In the genomic region with DNA sequence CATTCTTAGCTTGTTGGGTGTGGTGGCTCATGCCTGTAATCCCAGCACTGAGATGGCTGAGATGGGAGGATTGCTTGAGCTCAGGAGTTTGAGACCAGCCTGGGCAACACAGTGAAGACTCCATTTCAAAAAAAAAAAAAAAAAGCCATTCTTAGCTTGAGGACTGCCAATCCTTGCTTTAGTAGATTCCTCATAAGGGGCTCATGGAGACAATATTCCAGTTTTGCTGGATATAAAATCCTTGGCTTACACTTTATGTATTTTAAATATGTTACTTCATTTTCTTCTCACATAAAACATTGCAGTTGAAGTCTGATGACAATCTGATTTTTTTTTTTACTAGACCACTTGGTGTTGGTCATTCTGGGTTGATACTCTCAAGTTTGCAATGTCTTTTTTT, we compare ENCODE assay signal across 23 cellular contexts. TPM values are rescaled to one million over a fixed set of nuclear protein-coding genes. Genes with fewer than 3 reads are reported as not detected.
DNase-seq lines count a peak whose midpoint lies in the region; ATAC-seq and TF ChIP-seq lines count a peak whose summit lies in the region.
"Had no signal": no experiment of that assay in that cellular context is flagged by ENCODE, and none has a peak within 500 bp of the region (broad histone marks: within the 10 kb centered on the region; RNA-seq: fewer than 3 reads in every experiment).

No MANE protein-coding gene starts in this region.

- POLR2A ChIA-PET in HEK293 (lab: Yijun Ruan, JAX) (no interaction called here), MCF 10A (lab: Yijun Ruan, JAX) (interaction anchor here (1.6 kb wide), 1 partner anchor 45 kb away, joined by 5 read pairs; no protein-coding TSS in a partner anchor)
- POLR2A ChIA-PET in naive thymus-derived CD4-positive, alpha-beta T cell (lab: Charles Lee), result no interaction called here

- H3K4me3 ChIP-seq in cardiac muscle cell (no peak overlapping the region), HEK293 (ENCODE audit: low read depth, low read length) (no peak overlapping the region)
- H3K4me3 ChIP-seq in naive thymus-derived CD4-positive, alpha-beta T cell (ENCODE audit: low read length), result no peak overlapping the region
- H3K4me3 ChIP-seq: A549; BLaER1 treated with 17β-estradiol and CSF1 and Interleukin-3, amounts not matched to agents 10 nM and 100 nM; HAP-1 had no signal

- peak overlapping the region; percentile 55 for H3K27ac ChIP-seq in cardiac muscle cell
- H3K27ac ChIP-seq in HEK293 (ENCODE audit: extremely low read depth, low read depth, low read length), result no peak overlapping the region
- H3K27ac ChIP-seq in naive thymus-derived CD4-positive, alpha-beta T cell (ENCODE audit: low read depth, low read length), result peak overlapping the region; percentile 21
- H3K27ac ChIP-seq: A549 had no signal

- no TSS peak for BruUV-seq in MCF 10A (replicated peaks; lab: Mats Ljungman, UMichigan)

- TF ChIP-seq CTCF in cardiac muscle cell (IDR thresholded peaks at IDR 0.05; ENCODE audit: low read depth, low read length), result no peak
- TF ChIP-seq CTCF in HEK293 (tag by site-specific recombination; IDR thresholded peaks at IDR 0.05), result no peak
- TF ChIP-seq CTCF in MCF 10A (IDR thresholded peaks at IDR 0.05; ENCODE audit: unreplicated experiment), result no peak

- peaks cover 20% of the 10 kb centered on the region for H3K4me1 Mint-ChIP-seq in central memory CD8-positive, alpha-beta T cell
- peaks cover 5 to 26% (median 16%) of the 10 kb centered on the region in 7 donors for H3K4me1 Mint-ChIP-seq in naive thymus-derived CD4-positive, alpha-beta T cell
- H3K4me1 Mint-ChIP-seq in MCF 10A (ENCODE audit: insufficient read depth, unreplicated experiment), result peaks cover 9% of the 10 kb centered on the region

- H3K9me3 Mint-ChIP-seq in central memory CD8-positive, alpha-beta T cell, result no peaks in the 10 kb centered on the region
- H3K9me3 Mint-ChIP-seq in naive thymus-derived CD4-positive, alpha-beta T cell, result peaks cover 0 to 1% (median 0%) of the 10 kb centered on the region in 11 donors
- no peaks in the 10 kb centered on the region for H3K9me3 Mint-ChIP-seq in MCF 10A (ENCODE audit: unreplicated experiment)
- H3K9me3 Mint-ChIP-seq: CD14-positive monocyte; CD4-positive, alpha-beta memory T cell had no signal

- DNase-seq in cardiac muscle cell (ENCODE audit: low read depth in 1 of 2, low spot score in 1 of 2), result no peak
- DNase-seq in Right ventricle myocardium superior, result no peak
- no peak for DNase-seq in central memory CD8-positive, alpha-beta T cell (ENCODE audit: low spot score in 2 of 2)
- no peak for DNase-seq in naive thymus-derived CD4-positive, alpha-beta T cell
- no peak for DNase-seq in MCF 10A (ENCODE audit: unreplicated experiment)
- DNase-seq: 8988T; ACHN; AML-193; BE2C; Calu3; CD4-positive, alpha-beta memory T cell; COR-L47; DMS53; DMS79 treated with DMSO at 0.1 percent for 48 hours; GF-D8; GOT3 had no signal

- H3K27ac Mint-ChIP-seq in central memory CD8-positive, alpha-beta T cell (ENCODE audit: low read depth), result peak overlapping the region; percentile 68
- H3K27ac Mint-ChIP-seq in naive thymus-derived CD4-positive, alpha-beta T cell, result peak overlapping the region in 1 of 9 donors; percentile 11
- no peak overlapping the region for H3K27ac Mint-ChIP-seq in MCF 10A (ENCODE audit: low read depth, unreplicated experiment)

- H3K4me1 ChIP-seq in cardiac muscle cell (ENCODE audit: low read depth) (no peaks in the 10 kb centered on the region), HEK293 (ENCODE audit: control insufficient read depth, insufficient read depth, low read length) (no peaks in the 10 kb centered on the region)
- H3K4me1 ChIP-seq in naive thymus-derived CD4-positive, alpha-beta T cell (ENCODE audit: control insufficient read depth in 2 of 2, insufficient read depth in 2 of 2, low read length in 2 of 2), result no peaks in the 10 kb centered on the region
- H3K4me1 ChIP-seq: HAP-1 had no signal

- no peaks in the 10 kb centered on the region for H3K27me3 Mint-ChIP-seq in central memory CD8-positive, alpha-beta T cell
- no peaks in the 10 kb centered on the region for H3K27me3 Mint-ChIP-seq in naive thymus-derived CD4-positive, alpha-beta T cell
- H3K27me3 Mint-ChIP-seq in MCF 10A (ENCODE audit: insufficient read depth, unreplicated experiment), result no peaks in the 10 kb centered on the region
- H3K27me3 Mint-ChIP-seq: CD4-positive, alpha-beta memory T cell had no signal

- intact Hi-C loops in Right ventricle myocardium superior (cut with DNase I), result loop anchor here (5.0 kb wide), 1 partner anchor 43 kb away; no protein-coding TSS in a partner anchor
- intact Hi-C loops in naive thymus-derived CD4-positive, alpha-beta T cell (cut with micrococcal nuclease), result loop anchor here in 1 of 2 donors (10.0 kb wide), 1 partner anchor 336 kb away; no protein-coding TSS in a partner anchor
- intact Hi-C loops in MCF 10A (cut with micrococcal nuclease), result no loop called here

- H3K9me3 ChIP-seq in cardiac muscle cell (ENCODE audit: low read depth), result no peaks in the 10 kb centered on the region
- H3K9me3 ChIP-seq in HEK293 (ENCODE audit: control insufficient read depth, insufficient read depth, low read depth, low read length), result no peaks in the 10 kb centered on the region
- no peaks in the 10 kb centered on the region for H3K9me3 ChIP-seq in naive thymus-derived CD4-positive, alpha-beta T cell (ENCODE audit: control insufficient read depth in 2 of 3, low read length in 3 of 3)
- H3K9me3 ChIP-seq: A549, BE2C, HAP-1 had no signal

- CTCF ChIA-PET in HEK293 (lab: Yijun Ruan, JAX) (interaction anchor here (1.6 kb wide), 1 partner anchor 8 kb away, joined by 8 read pairs; no protein-coding TSS in a partner anchor), MCF 10A (lab: Yijun Ruan, JAX) (interaction anchor here (1.2 to 9.1 kb wide), 2 partner anchors 8 to 257 kb away, joined by 4 to 58 read pairs; no protein-coding TSS in a partner anchor)
- CTCF ChIA-PET in naive thymus-derived CD4-positive, alpha-beta T cell (lab: Charles Lee), result no interaction called here

- ATAC-seq in Right ventricle myocardium superior (ENCODE audit: poor library complexity) (no peak), GM21717 (IDR thresholded peaks at IDR 0.05; ENCODE audit: unreplicated experiment) (no peak), HG03196 (IDR thresholded peaks at IDR 0.05; ENCODE audit: unreplicated experiment) (no peak)
- no peak for ATAC-seq in central memory CD8-positive, alpha-beta T cell (replicated peaks; ENCODE audit: extremely low read depth, poor library complexity, severe bottlenecking)
- no peak for ATAC-seq in naive thymus-derived CD4-positive, alpha-beta T cell
- ATAC-seq: A549 had no signal

- no peak overlapping the region for H3K4me3 Mint-ChIP-seq in central memory CD8-positive, alpha-beta T cell
- no peak overlapping the region for H3K4me3 Mint-ChIP-seq in naive thymus-derived CD4-positive, alpha-beta T cell
- no peak overlapping the region for H3K4me3 Mint-ChIP-seq in MCF 10A (ENCODE audit: unreplicated experiment)
- H3K4me3 Mint-ChIP-seq: CD14-positive monocyte; CD4-positive, alpha-beta memory T cell had no signal

- H3K36me3 ChIP-seq in cardiac muscle cell (no peaks in the 10 kb centered on the region), HEK293 (ENCODE audit: control insufficient read depth in 2 of 2, insufficient read depth in 1 of 2, low read length in 2 of 2) (peaks cover 0 to 37% of the 10 kb centered on the region in 2 experiments; a peak in 2 of 3 replicates)
- H3K36me3 ChIP-seq in naive thymus-derived CD4-positive, alpha-beta T cell (ENCODE audit: control insufficient read depth in 2 of 3, insufficient read depth in 3 of 3, low read length in 3 of 3), result peaks cover 0 to 10% (median 0%) of the 10 kb centered on the region in 3 experiments

- H3K36me3 Mint-ChIP-seq in central memory CD8-positive, alpha-beta T cell (ENCODE audit: insufficient read depth), result peaks cover 21% of the 10 kb centered on the region
- peaks cover 0 to 22% (median 4%) of the 10 kb centered on the region in 5 donors for H3K36me3 Mint-ChIP-seq in naive thymus-derived CD4-positive, alpha-beta T cell
- peaks cover 39% of the 10 kb centered on the region for H3K36me3 Mint-ChIP-seq in MCF 10A (ENCODE audit: insufficient read depth, unreplicated experiment)

- no peaks in the 10 kb centered on the region for H3K27me3 ChIP-seq in cardiac muscle cell
- no peaks in the 10 kb centered on the region for H3K27me3 ChIP-seq in naive thymus-derived CD4-positive, alpha-beta T cell (ENCODE audit: control insufficient read depth in 2 of 2, insufficient read depth in 2 of 2, low read length in 2 of 2)
- H3K27me3 ChIP-seq: BE2C; BLaER1 treated with 17β-estradiol and CSF1 and Interleukin-3, amounts not matched to agents 10 nM and 100 nM had no signal

TF ChIP-seq in HEK293, 187 proteins besides CTCF, POLR2A, EP300 and RAD21:
- TF ChIP-seq ZNF510 (tag by site-specific recombination; IDR thresholded peaks at IDR 0.05; ENCODE audit: insufficient replicate concordance) (peak; percentile 93), ZNF585B (tag by site-specific recombination; IDR thresholded peaks at IDR 0.05) (no peak)

RNA-seq across cellular contexts. Expression of a gene that starts 23.5 kb away (rescaled TPM):
- total RNA-seq in cardiac muscle cell (11.1 and 12.6 TPM in 2 replicates), Right ventricle myocardium superior (9.4 TPM), MCF 10A (2022) (16.5 and 25.5 TPM in 2 replicates)
- 2.5 and 4.7 TPM in 2 replicates for polyA plus RNA-seq in cardiac muscle cell
- total RNA-seq in naive thymus-derived CD4-positive, alpha-beta T cell, result 10 to 100 TPM in 2 of 5 experiments, 1 to 10 TPM in 3; 1.6 to 33.7 (median 8.8) TPM
- polyA plus RNA-seq in naive thymus-derived CD4-positive, alpha-beta T cell, result under 1 TPM; 0.12 to 0.91 TPM
